In genomic region chr12:8446642-8447547, GRCh38 we compare ENCODE assay signal across 19 cellular contexts. TPM values are rescaled to one million over a fixed set of nuclear protein-coding genes. Genes with fewer than 3 reads are reported as not detected.
"Had no signal": no experiment of that assay in that cellular context is flagged by ENCODE, and none has a peak within 500 bp of the region (broad histone marks: within the 10 kb centered on the region; RNA-seq: fewer than 3 reads in every experiment).

No MANE protein-coding gene starts in this region.

- H3K4me1 Mint-ChIP-seq: immature natural killer cell, T-cell had no signal

- ATAC-seq: lower lobe of right lung; stimulated activated naive B cell treated with anti-CD40 and anti-IgM and Interleukin-4, amounts not matched to agents 10 μg/mL and 1 μg/mL and 100 μg/mL, for 72 hours; T-cell had no signal

- H3K36me3 Mint-ChIP-seq: immature natural killer cell; stimulated activated naive B cell treated with anti-CD40 and anti-IgM and Interleukin-4, amounts not matched to agents 10 μg/mL and 1 μg/mL and 100 μg/mL, for 72 hours; T-cell had no signal

- H3K9me3 Mint-ChIP-seq: dendritic cell treated with granulocyte-macrophage colony-stimulating factor and Interleukin-4, amounts not matched to agents 40 ng/mL and 50 ng/mL, for 4 days; immature natural killer cell; mesothelial cell of epicardium; nephron progenitor cell; stimulated activated naive B cell treated with anti-CD40 and anti-IgM and Interleukin-4, amounts not matched to agents 10 μg/mL and 1 μg/mL and 100 μg/mL, for 72 hours; T-cell had no signal

- DNase-seq: activated CD8-positive, alpha-beta memory T cell treated with anti-CD3 and anti-CD28 coated beads for 24 hours; aorta; effector memory CD4-positive, alpha-beta T cell; foreskin melanocyte; head of caudate nucleus; immature natural killer cell; lower lobe of right lung; nephron progenitor cell; stimulated activated CD4-positive, alpha-beta T cell treated with anti-CD3 and anti-CD28 coated beads, Interleukin-2, amount 100 ng/mL, for 48 hours; stimulated activated naive B cell treated with anti-CD40 and anti-IgM and Interleukin-4, amounts not matched to agents 10 μg/mL and 1 μg/mL and 100 μg/mL, for 72 hours; T-cell; T-helper 9 cell; transverse colon had no signal

- H3K27ac Mint-ChIP-seq: dendritic cell treated with granulocyte-macrophage colony-stimulating factor and Interleukin-4, amounts not matched to agents 40 ng/mL and 50 ng/mL, for 4 days; immature natural killer cell; mesothelial cell of epicardium; nephron progenitor cell; progenitor cell of endocrine pancreas; stimulated activated naive B cell treated with anti-CD40 and anti-IgM and Interleukin-4, amounts not matched to agents 10 μg/mL and 1 μg/mL and 100 μg/mL, for 72 hours; T-cell had no signal

- H3K4me3 Mint-ChIP-seq: dendritic cell treated with granulocyte-macrophage colony-stimulating factor and Interleukin-4, amounts not matched to agents 40 ng/mL and 50 ng/mL, for 4 days; immature natural killer cell; mesothelial cell of epicardium; nephron progenitor cell; stimulated activated naive B cell treated with anti-CD40 and anti-IgM and Interleukin-4, amounts not matched to agents 10 μg/mL and 1 μg/mL and 100 μg/mL, for 72 hours; T-cell had no signal

RNA-seq across cellular contexts. Expression of gene CLEC6A, which starts 8.9 kb away (rescaled TPM):
- total RNA-seq: aorta, fibroblast of lung, mesothelial cell of epicardium, omental fat pad, progenitor cell of endocrine pancreas, right atrium auricular region, T-cell, transverse colon had no signal
